Comparison of ENCODE assay signal across 23 cellular contexts in the genomic region with DNA sequence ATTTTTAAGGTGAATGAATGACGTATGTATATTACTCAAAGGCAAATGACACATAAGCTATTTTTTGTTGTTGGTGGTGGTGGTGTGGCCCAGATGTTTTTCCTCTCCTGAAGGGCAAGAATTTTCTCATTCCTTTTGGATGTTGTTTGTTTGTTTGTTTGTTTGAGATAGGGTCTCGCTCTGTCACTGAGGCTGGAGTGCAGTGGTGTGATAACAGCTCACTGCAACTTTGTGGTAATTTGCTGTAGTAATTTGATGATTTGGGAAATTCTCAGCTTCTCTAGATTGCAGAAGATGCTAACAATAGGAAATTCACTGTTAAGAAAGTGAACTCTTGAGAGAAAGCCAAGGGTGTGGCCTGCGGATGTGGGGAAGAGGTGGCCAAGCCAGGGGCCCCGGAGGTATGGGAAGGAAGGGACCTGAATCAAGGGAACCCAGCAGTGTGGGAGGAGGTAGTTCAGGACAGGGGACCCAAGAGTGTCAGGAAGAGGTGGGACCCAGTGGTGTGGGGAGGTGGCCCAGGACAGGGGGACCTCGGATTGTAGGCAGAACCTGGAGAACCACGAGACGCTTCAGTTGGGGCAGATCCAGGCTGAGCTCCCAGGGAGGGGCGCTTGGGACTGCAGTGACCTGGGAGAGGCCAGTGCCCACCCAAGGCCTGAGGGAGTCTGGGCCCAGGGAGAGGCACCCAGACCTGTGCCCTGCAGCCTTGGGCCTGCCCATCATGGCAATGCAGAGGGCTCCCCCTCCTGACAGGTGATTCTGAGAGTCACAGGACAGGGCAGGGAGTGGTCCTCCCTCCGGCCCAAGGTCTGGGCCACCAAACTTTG. TPM values are rescaled to one million over a fixed set of nuclear protein-coding genes. Genes with fewer than 3 reads are reported as not detected.
A peak's percentile ranks its signal among the peaks of the same experiment; 100 is the strongest.
DNase-seq lines count a peak whose midpoint lies in the region; ATAC-seq, FAIRE-seq and TF ChIP-seq lines count a peak whose summit lies in the region.
"Had no signal": no experiment of that assay in that cellular context is flagged by ENCODE, and none has a peak within 500 bp of the region (broad histone marks: within the 10 kb centered on the region; RNA-seq: fewer than 3 reads in every experiment).

No MANE protein-coding gene starts in this region.

- no peak overlapping the region for H3K27ac ChIP-seq in kidney (ENCODE audit: low read depth in 2 of 2, low read length in 2 of 2)
- H3K27ac ChIP-seq: hepatocyte, SJSA1, thyroid gland had no signal

- no peak overlapping the region for H3K9ac ChIP-seq in kidney (ENCODE audit: low read length in 2 of 2)

- CTCF ChIA-PET in activated CD8-positive, alpha-beta T cell treated with anti-CD3 and anti-CD28 coated beads, Interleukin-2, amount 10 ng/mL, durations not matched to agents 7 days and 5 days (lab: Charles Lee) = interaction anchor here (0.6 to 3.2 kb wide), 2 partner anchors 15 to 38 kb away, joined by 3 to 16 read pairs; no protein-coding TSS in a partner anchor
- CTCF ChIA-PET in activated CD8-positive, alpha-beta T cell treated with anti-CD3 and anti-CD28 coated beads for 36 hours (lab: Charles Lee) = interaction anchor here (0.8 to 1.2 kb wide), 2 partner anchors 15 to 26 kb away, joined by 3 read pairs; no protein-coding TSS in a partner anchor
- CTCF ChIA-PET in WTC11 (lab: Charles Lee) = interaction anchor here (0.9 to 2.9 kb wide), 2 partner anchors 26 to 111 kb away, joined by 3 to 15 read pairs; no protein-coding TSS in a partner anchor

- DNase-seq in activated CD8-positive, alpha-beta T cell treated with anti-CD3 and anti-CD28 coated beads, Interleukin-2, amount 10 ng/mL, durations not matched to agents 7 days and 5 days = no peak
- no peak for DNase-seq in activated CD8-positive, alpha-beta T cell treated with anti-CD3 and anti-CD28 coated beads for 36 hours
- DNase-seq in WTC11 (ENCODE audit: low spot score) (no peak), kidney (peak; percentile 65), type B pancreatic cell (ENCODE audit: extremely low spot score, unreplicated experiment) (no peak), DMS153 treated with DMSO at 0.1 percent for 48 hours (lab: John Stamatoyannopoulos, UW; ENCODE audit: unreplicated experiment) (no peak), GM19239 (ENCODE audit: insufficient read length, low spot score) (no peak)
- DNase-seq: activated CD4-positive, alpha-beta T cell treated with anti-CD3 and anti-CD28 coated beads, Interleukin-2, amount 10 ng/mL, durations not matched to agents 24 days and 14 days; activated naive CD8-positive, alpha-beta T cell treated with anti-CD3 and anti-CD28 coated beads for 36 hours; activated T-cell treated with anti-CD3 and anti-CD28 coated beads, Interleukin-2, amount 50 U/mL, for 4 hours; CD4-positive, CD25-positive, alpha-beta regulatory T cell; effector CD4-positive, alpha-beta T cell; GOT3; MG63; NCI-H187 treated with DMSO at 0.1 percent for 48 hours; small intestine; T-helper 9 cell; thyroid gland had no signal

- ATAC-seq in activated CD8-positive, alpha-beta T cell treated with anti-CD3 and anti-CD28 coated beads, Interleukin-2, amount 10 ng/mL, durations not matched to agents 7 days and 5 days = no peak
- no peak for ATAC-seq in activated CD8-positive, alpha-beta T cell treated with anti-CD3 and anti-CD28 coated beads for 36 hours
- peak; percentile 50 for ATAC-seq in WTC11
- no peak for ATAC-seq in HG02970 (IDR thresholded peaks at IDR 0.05; ENCODE audit: low FRiP score, unreplicated experiment)
- ATAC-seq: activated T-cell treated with anti-CD3 and anti-CD28 coated beads, Interleukin-2, amount 50 U/mL, for 4 hours had no signal

- H3K4me3 Mint-ChIP-seq in activated CD8-positive, alpha-beta T cell treated with anti-CD3 and anti-CD28 coated beads, Interleukin-2, amount 10 ng/mL, durations not matched to agents 7 days and 5 days = no peak overlapping the region
- H3K4me3 Mint-ChIP-seq in activated CD8-positive, alpha-beta T cell treated with anti-CD3 and anti-CD28 coated beads for 36 hours = no peak overlapping the region
- H3K4me3 Mint-ChIP-seq in WTC11 (no peak overlapping the region), type B pancreatic cell (no peak overlapping the region)
- H3K4me3 Mint-ChIP-seq: activated CD4-positive, alpha-beta T cell treated with anti-CD3 and anti-CD28 coated beads, Interleukin-2, amount 10 ng/mL, durations not matched to agents 24 days and 14 days; activated naive CD8-positive, alpha-beta T cell treated with anti-CD3 and anti-CD28 coated beads for 36 hours; activated T-cell treated with anti-CD3 and anti-CD28 coated beads, Interleukin-2, amount 50 U/mL, for 4 hours; CD4-positive, CD25-positive, alpha-beta regulatory T cell had no signal

- no peak overlapping the region for H3K4me3 ChIP-seq in kidney (ENCODE audit: low read length in 2 of 2)
- H3K4me3 ChIP-seq: hepatocyte, MG63, SJSA1, thyroid gland had no signal

- POLR2A ChIA-PET in activated CD8-positive, alpha-beta T cell treated with anti-CD3 and anti-CD28 coated beads, Interleukin-2, amount 10 ng/mL, durations not matched to agents 7 days and 5 days (lab: Charles Lee) = no interaction called here
- POLR2A ChIA-PET in activated CD8-positive, alpha-beta T cell treated with anti-CD3 and anti-CD28 coated beads for 36 hours (lab: Charles Lee) = no interaction called here
- POLR2A ChIA-PET in WTC11 (lab: Charles Lee) = no interaction called here

- H3K36me3 ChIP-seq in kidney (ENCODE audit: control insufficient read depth in 1 of 2, insufficient read depth in 2 of 2, low read length in 2 of 2) = no peaks in the 10 kb centered on the region
- H3K36me3 ChIP-seq: MG63, SJSA1, thyroid gland had no signal

- H3K9me3 Mint-ChIP-seq in activated CD8-positive, alpha-beta T cell treated with anti-CD3 and anti-CD28 coated beads, Interleukin-2, amount 10 ng/mL, durations not matched to agents 7 days and 5 days (ENCODE audit: insufficient read depth) = no peaks in the 10 kb centered on the region
- H3K9me3 Mint-ChIP-seq in activated CD8-positive, alpha-beta T cell treated with anti-CD3 and anti-CD28 coated beads for 36 hours = no peaks in the 10 kb centered on the region
- no peaks in the 10 kb centered on the region for H3K9me3 Mint-ChIP-seq in WTC11
- no peaks in the 10 kb centered on the region for H3K9me3 Mint-ChIP-seq in type B pancreatic cell
- H3K9me3 Mint-ChIP-seq: activated CD4-positive, alpha-beta T cell treated with anti-CD3 and anti-CD28 coated beads, Interleukin-2, amount 10 ng/mL, durations not matched to agents 24 days and 14 days; activated naive CD8-positive, alpha-beta T cell treated with anti-CD3 and anti-CD28 coated beads for 36 hours; activated T-cell treated with anti-CD3 and anti-CD28 coated beads, Interleukin-2, amount 50 U/mL, for 4 hours had no signal

- TF ChIP-seq CTCF in activated CD8-positive, alpha-beta T cell treated with anti-CD3 and anti-CD28 coated beads for 36 hours (IDR thresholded peaks at IDR 0.05) = no peak
- TF ChIP-seq CTCF in WTC11 (IDR thresholded peaks at IDR 0.05) (no peak), kidney (IDR thresholded peaks at IDR 0.05; ENCODE audit: borderline replicate concordance, extremely low read depth, insufficient read depth) (no peak), type B pancreatic cell (conservative IDR thresholded peaks at IDR 0.05) (no peak)

- FAIRE-seq in kidney (lab: Jason Lieb, UNC) = no peak
- no peak for FAIRE-seq in GM19239 (lab: Jason Lieb, UNC)
- FAIRE-seq: small intestine had no signal

- H3K4me1 ChIP-seq in kidney (ENCODE audit: control insufficient read depth in 1 of 2, insufficient read depth in 1 of 2, low read depth in 1 of 2, low read length in 2 of 2) = peaks cover 0 to under 1% of the 10 kb centered on the region in 2 donors
- H3K4me1 ChIP-seq: SJSA1 had no signal

- no peaks in the 10 kb centered on the region for H3K9me3 ChIP-seq in kidney (ENCODE audit: control insufficient read depth in 1 of 2, low read length in 2 of 2)
- H3K9me3 ChIP-seq: MG63, SJSA1, thyroid gland had no signal

- intact Hi-C loops in activated CD8-positive, alpha-beta T cell treated with anti-CD3 and anti-CD28 coated beads for 36 hours (cut with micrococcal nuclease) = no loop called here
- intact Hi-C loops in kidney (cut with DNase I) = no loop called here

- peaks cover 17% of the 10 kb centered on the region for H3K4me1 Mint-ChIP-seq in activated CD8-positive, alpha-beta T cell treated with anti-CD3 and anti-CD28 coated beads, Interleukin-2, amount 10 ng/mL, durations not matched to agents 7 days and 5 days (ENCODE audit: low read depth)
- peaks cover 5% of the 10 kb centered on the region for H3K4me1 Mint-ChIP-seq in activated CD8-positive, alpha-beta T cell treated with anti-CD3 and anti-CD28 coated beads for 36 hours (ENCODE audit: low read depth)
- H3K4me1 Mint-ChIP-seq in WTC11 (no peaks in the 10 kb centered on the region), type B pancreatic cell (ENCODE audit: unreplicated experiment) (peaks cover 12% of the 10 kb centered on the region)

- H3K27me3 Mint-ChIP-seq in activated CD8-positive, alpha-beta T cell treated with anti-CD3 and anti-CD28 coated beads, Interleukin-2, amount 10 ng/mL, durations not matched to agents 7 days and 5 days (ENCODE audit: low read depth) = no peaks in the 10 kb centered on the region
- H3K27me3 Mint-ChIP-seq in activated CD8-positive, alpha-beta T cell treated with anti-CD3 and anti-CD28 coated beads for 36 hours = no peaks in the 10 kb centered on the region
- no peaks in the 10 kb centered on the region for H3K27me3 Mint-ChIP-seq in WTC11 (ENCODE audit: low read depth)
- H3K27me3 Mint-ChIP-seq in type B pancreatic cell = no peaks in the 10 kb centered on the region
- H3K27me3 Mint-ChIP-seq: activated CD4-positive, alpha-beta T cell treated with anti-CD3 and anti-CD28 coated beads, Interleukin-2, amount 10 ng/mL, durations not matched to agents 24 days and 14 days; activated naive CD8-positive, alpha-beta T cell treated with anti-CD3 and anti-CD28 coated beads for 36 hours; CD4-positive, CD25-positive, alpha-beta regulatory T cell had no signal

- H3K27ac Mint-ChIP-seq in activated CD8-positive, alpha-beta T cell treated with anti-CD3 and anti-CD28 coated beads, Interleukin-2, amount 10 ng/mL, durations not matched to agents 7 days and 5 days = peak overlapping the region; percentile 8
- no peak overlapping the region for H3K27ac Mint-ChIP-seq in activated CD8-positive, alpha-beta T cell treated with anti-CD3 and anti-CD28 coated beads for 36 hours
- H3K27ac Mint-ChIP-seq in WTC11 (no peak overlapping the region), type B pancreatic cell (peak overlapping the region; percentile 80)
- H3K27ac Mint-ChIP-seq: activated CD4-positive, alpha-beta T cell treated with anti-CD3 and anti-CD28 coated beads, Interleukin-2, amount 10 ng/mL, durations not matched to agents 24 days and 14 days; activated naive CD8-positive, alpha-beta T cell treated with anti-CD3 and anti-CD28 coated beads for 36 hours had no signal

- H3K36me3 Mint-ChIP-seq in activated CD8-positive, alpha-beta T cell treated with anti-CD3 and anti-CD28 coated beads, Interleukin-2, amount 10 ng/mL, durations not matched to agents 7 days and 5 days (ENCODE audit: low read depth) = peaks cover 2% of the 10 kb centered on the region
- no peaks in the 10 kb centered on the region for H3K36me3 Mint-ChIP-seq in activated CD8-positive, alpha-beta T cell treated with anti-CD3 and anti-CD28 coated beads for 36 hours (ENCODE audit: low read depth)
- H3K36me3 Mint-ChIP-seq in WTC11 (no peaks in the 10 kb centered on the region), type B pancreatic cell (no peaks in the 10 kb centered on the region)
- H3K36me3 Mint-ChIP-seq: activated naive CD8-positive, alpha-beta T cell treated with anti-CD3 and anti-CD28 coated beads for 36 hours; CD4-positive, CD25-positive, alpha-beta regulatory T cell had no signal

RNA-seq across cellular contexts. Expression of gene LCN2, which starts 5.6 kb away (rescaled TPM):
- total RNA-seq in activated CD8-positive, alpha-beta T cell treated with anti-CD3 and anti-CD28 coated beads, Interleukin-2, amount 10 ng/mL, durations not matched to agents 7 days and 5 days = not detected
- total RNA-seq in activated CD8-positive, alpha-beta T cell treated with anti-CD3 and anti-CD28 coated beads for 36 hours = not detected
- 1.0 to 3.0 TPM (median 1.3 TPM) in 3 replicates for total RNA-seq in WTC11 (2021)
- 198 TPM for total RNA-seq in kidney
- 8.2 TPM for polyA plus RNA-seq in kidney (ENCODE audit: insufficient read depth, low read depth, low replicate concordance)
- total RNA-seq in type B pancreatic cell (ENCODE audit: low replicate concordance) = 10.7 and 12.4 TPM in 2 replicates
- total RNA-seq: activated CD4-positive, alpha-beta T cell treated with anti-CD3 and anti-CD28 coated beads, Interleukin-2, amount 10 ng/mL, durations not matched to agents 24 days and 14 days; activated naive CD8-positive, alpha-beta T cell treated with anti-CD3 and anti-CD28 coated beads for 36 hours; activated T-cell treated with anti-CD3 and anti-CD28 coated beads, Interleukin-2, amount 50 U/mL, for 4 hours; NCI-H460; osteocyte; SJSA1 had no signal
- polyA plus RNA-seq: CD4-positive, CD25-positive, alpha-beta regulatory T cell had no signal

RNA-seq across cellular contexts. Expression of gene PTGES2, which starts 16.1 kb away (rescaled TPM):
- total RNA-seq in activated CD8-positive, alpha-beta T cell treated with anti-CD3 and anti-CD28 coated beads, Interleukin-2, amount 10 ng/mL, durations not matched to agents 7 days and 5 days = 10 to 100 TPM; 51.8 to 57.7 TPM
- 10 to 100 TPM; 40.8 to 49.5 TPM for total RNA-seq in activated CD8-positive, alpha-beta T cell treated with anti-CD3 and anti-CD28 coated beads for 36 hours
- 96.2 to 118 TPM (median 98.4 TPM) in 3 replicates for total RNA-seq in WTC11 (2021)
- total RNA-seq in kidney = 64.1 TPM
- 117 TPM for polyA plus RNA-seq in kidney (ENCODE audit: insufficient read depth, low read depth, low replicate concordance)
- total RNA-seq in type B pancreatic cell (ENCODE audit: low replicate concordance) = 67.2 and 85.0 TPM in 2 replicates

RNA-seq across cellular contexts. Expression of gene BBLN, which starts 16.4 kb away (rescaled TPM):
- total RNA-seq in activated CD8-positive, alpha-beta T cell treated with anti-CD3 and anti-CD28 coated beads, Interleukin-2, amount 10 ng/mL, durations not matched to agents 7 days and 5 days = 100 to 1,000 TPM in 1 of 2 experiments, 10 to 100 TPM in 1; 94.3 to 105 TPM
- total RNA-seq in activated CD8-positive, alpha-beta T cell treated with anti-CD3 and anti-CD28 coated beads for 36 hours = 100 to 1,000 TPM; 127 to 132 TPM
- total RNA-seq in WTC11 (2021) (77.1 to 86.9 TPM (median 86.6 TPM) in 3 replicates), kidney (55.6 TPM), type B pancreatic cell (ENCODE audit: low replicate concordance) (108 and 150 TPM in 2 replicates)
- polyA plus RNA-seq in kidney (ENCODE audit: insufficient read depth, low read depth, low replicate concordance) = 192 TPM

RNA-seq across cellular contexts. Expression of gene CIZ1, which starts 47.7 kb away (rescaled TPM):
- total RNA-seq in activated CD8-positive, alpha-beta T cell treated with anti-CD3 and anti-CD28 coated beads, Interleukin-2, amount 10 ng/mL, durations not matched to agents 7 days and 5 days = 100 to 1,000 TPM; 121 to 127 TPM
- 10 to 100 TPM; 75.7 to 77.1 TPM for total RNA-seq in activated CD8-positive, alpha-beta T cell treated with anti-CD3 and anti-CD28 coated beads for 36 hours
- total RNA-seq in WTC11 (2021) (86.1 to 90.6 TPM (median 90.2 TPM) in 3 replicates), kidney (89.9 TPM), type B pancreatic cell (ENCODE audit: low replicate concordance) (141 and 186 TPM in 2 replicates)
- 48.1 TPM for polyA plus RNA-seq in kidney (ENCODE audit: insufficient read depth, low read depth, low replicate concordance)

RNA-seq across cellular contexts. Expression of gene DNM1, which starts 59.6 kb away (rescaled TPM):
- under 1 TPM; 0.21 to 0.29 TPM for total RNA-seq in activated CD8-positive, alpha-beta T cell treated with anti-CD3 and anti-CD28 coated beads, Interleukin-2, amount 10 ng/mL, durations not matched to agents 7 days and 5 days
- under 1 TPM; 0.36 to 0.59 TPM for total RNA-seq in activated CD8-positive, alpha-beta T cell treated with anti-CD3 and anti-CD28 coated beads for 36 hours
- total RNA-seq in WTC11 (2021) (79.0 to 105 TPM (median 92.4 TPM) in 3 replicates), kidney (22.6 TPM), type B pancreatic cell (ENCODE audit: low replicate concordance) (16.3 and 112 TPM in 2 replicates)
- polyA plus RNA-seq in kidney (ENCODE audit: insufficient read depth, low read depth, low replicate concordance) = 7.3 TPM
- polyA plus RNA-seq: CD4-positive, CD25-positive, alpha-beta regulatory T cell had no signal

Comparison
In these comparisons a context has a peak if more than half of its experiments do, and no peak if none do; other contexts are left out.
1. H3K27ac Mint-ChIP-seq: peak in activated CD8-positive, alpha-beta T cell treated with anti-CD3 and anti-CD28 coated beads, Interleukin-2, amount 10 ng/mL, durations not matched to agents 7 days and 5 days (single experiment) and type B pancreatic cell (single experiment); none in activated CD8-positive, alpha-beta T cell treated with anti-CD3 and anti-CD28 coated beads for 36 hours (single experiment) and WTC11 (single experiment).
2. RNA of gene LCN2, which starts 5.6 kb away (total RNA-seq): 198 TPM in kidney (single experiment); 10.7 to 12.4 TPM in type B pancreatic cell, 1.0 to 3.0 TPM in WTC11, not detected in activated CD8-positive, alpha-beta T cell treated with anti-CD3 and anti-CD28 coated beads, Interleukin-2, amount 10 ng/mL, durations not matched to agents 7 days and 5 days and not detected in activated CD8-positive, alpha-beta T cell treated with anti-CD3 and anti-CD28 coated beads for 36 hours; every median in the first group is over 10 times any median in the second.